15 cellular contexts compared by ENCODE assay signal in the genomic region with DNA sequence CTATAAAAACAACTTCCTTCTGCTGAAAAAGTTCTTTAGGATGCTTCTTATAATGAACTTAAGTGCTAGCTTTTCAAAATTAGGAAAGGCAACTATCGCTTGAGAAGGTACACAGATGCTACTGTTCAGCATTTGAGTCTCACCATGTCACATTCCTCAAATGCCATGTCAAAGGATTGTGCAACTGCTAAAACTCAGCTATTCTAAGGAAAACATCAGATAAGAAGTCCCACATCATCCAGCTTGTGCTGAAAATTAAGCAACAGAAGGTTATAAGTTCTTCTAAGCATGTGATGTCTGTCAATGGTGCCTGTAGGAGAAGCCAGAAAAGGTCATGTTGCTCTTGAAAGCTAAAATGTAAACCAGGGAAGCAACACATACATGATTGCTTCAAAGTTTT. TPM values are rescaled to one million over a fixed set of nuclear protein-coding genes. Genes with fewer than 3 reads are reported as not detected.
DNase-seq lines count a peak whose midpoint lies in the region; ATAC-seq, FAIRE-seq and TF ChIP-seq lines count a peak whose summit lies in the region.
"Had no signal": no experiment of that assay in that cellular context is flagged by ENCODE, and none has a peak within 500 bp of the region (broad histone marks: within the 10 kb centered on the region; RNA-seq: fewer than 3 reads in every experiment).

No MANE protein-coding gene starts in this region.

- FAIRE-seq in GM18507 (lab: Jason Lieb, UNC): peak; percentile 65
- no peak for FAIRE-seq in small intestine (lab: Jason Lieb, UNC)
- FAIRE-seq in D721Med (lab: Jason Lieb, UNC): no peak
- FAIRE-seq: kidney had no signal

- H3K9me3 Mint-ChIP-seq in activated naive CD4-positive, alpha-beta T cell treated with anti-CD3 and anti-CD28 coated beads, Interleukin-2, amount 50 U/mL, for 72 hours: no peaks in the 10 kb centered on the region
- H3K9me3 Mint-ChIP-seq: stimulated activated naive CD8-positive, alpha-beta T cell treated with anti-CD3 and anti-CD28 coated beads, Interleukin-15, amount 100 ng/mL, for 72 hours had no signal

- H3K9me3 ChIP-seq in PC-3 (ENCODE audit: low read length): no peaks in the 10 kb centered on the region
- H3K9me3 ChIP-seq in small intestine (ENCODE audit: control insufficient read depth, low read depth): no peaks in the 10 kb centered on the region
- H3K9me3 ChIP-seq: esophagus squamous epithelium had no signal

- H3K27ac ChIP-seq in PC-3 (ENCODE audit: low read length) (no peak overlapping the region), small intestine (ENCODE audit: low read depth in 1 of 2, low read length in 1 of 2) (no peak overlapping the region)
- H3K27ac ChIP-seq: esophagus squamous epithelium had no signal

- no peak overlapping the region for H3K27ac Mint-ChIP-seq in activated naive CD4-positive, alpha-beta T cell treated with anti-CD3 and anti-CD28 coated beads, Interleukin-2, amount 50 U/mL, for 72 hours

- TF ChIP-seq CTCF in PC-3 (conservative IDR thresholded peaks at IDR 0.05; ENCODE audit: low read depth, low read length) (no peak), D721Med (IDR thresholded peaks at IDR 0.05; ENCODE audit: insufficient read depth, missing control alignments) (no peak)

- H3K79me2 ChIP-seq in PC-3 (ENCODE audit: low read length): no peaks in the 10 kb centered on the region

- H3K4me3 ChIP-seq in PC-3 (ENCODE audit: low read length): no peak overlapping the region
- no peak overlapping the region for H3K4me3 ChIP-seq in skeletal muscle cell (ENCODE audit: low read depth, low read length)
- no peak overlapping the region for H3K4me3 ChIP-seq in small intestine (ENCODE audit: low read depth in 1 of 2, low read length in 2 of 2)
- H3K4me3 ChIP-seq: esophagus squamous epithelium had no signal

- ATAC-seq in PC-3: no peak
- no peak for ATAC-seq in activated naive CD4-positive, alpha-beta T cell treated with anti-CD3 and anti-CD28 coated beads, Interleukin-2, amount 50 U/mL, for 72 hours
- ATAC-seq: stimulated activated naive CD8-positive, alpha-beta T cell treated with anti-CD3 and anti-CD28 coated beads, Interleukin-15, amount 100 ng/mL, for 72 hours had no signal

- no peaks in the 10 kb centered on the region for H3F3A ChIP-seq in PC-3 (ENCODE audit: low read length, unreplicated experiment)

- no peak overlapping the region for H2AFZ ChIP-seq in PC-3 (ENCODE audit: low read length)

- BruUV-seq in PC-3 (replicated peaks; lab: Mats Ljungman, UMichigan): no TSS peak

- H3K27me3 ChIP-seq in PC-3 (ENCODE audit: low read length): no peaks in the 10 kb centered on the region
- H3K27me3 ChIP-seq in small intestine (ENCODE audit: control insufficient read depth in 2 of 2, insufficient read depth in 2 of 2, low read length in 2 of 2): no peaks in the 10 kb centered on the region
- H3K27me3 ChIP-seq: esophagus squamous epithelium had no signal

- intact Hi-C loops in PC-3 (cut with micrococcal nuclease): no loop called here

- H3K9me2 ChIP-seq in PC-3 (replicated peaks; ENCODE audit: low read length): no peaks in the 10 kb centered on the region

- WGBS in small intestine, 3 donors: 77 to 97% (median 87%) methylated on average over 1 of the region's 1 CpG

- H3K36me3 Mint-ChIP-seq in activated naive CD4-positive, alpha-beta T cell treated with anti-CD3 and anti-CD28 coated beads, Interleukin-2, amount 50 U/mL, for 72 hours: peaks cover 12 to 34% of the 10 kb centered on the region in 2 donors

- H3K36me3 ChIP-seq in PC-3 (ENCODE audit: low read depth, low read length) (no peaks in the 10 kb centered on the region), small intestine (ENCODE audit: control insufficient read depth in 2 of 2, insufficient read depth in 2 of 2, low read length in 2 of 2) (no peaks in the 10 kb centered on the region)
- H3K36me3 ChIP-seq: esophagus squamous epithelium had no signal

- no peaks in the 10 kb centered on the region for H4K20me1 ChIP-seq in PC-3 (ENCODE audit: low read length)

- CTCF ChIA-PET in PC-3 (lab: Charles Lee): no interaction called here

- H3K9ac ChIP-seq in PC-3 (ENCODE audit: low read length): no peak overlapping the region

- POLR2A ChIA-PET in PC-3 (lab: Charles Lee; ENCODE audit: unreplicated experiment): no interaction called here

- no peaks in the 10 kb centered on the region; the same call in 1 of the 2 replicates for H3K4me1 ChIP-seq in PC-3 (ENCODE audit: insufficient read depth, low read length)
- no peaks in the 10 kb centered on the region for H3K4me1 ChIP-seq in small intestine (ENCODE audit: control insufficient read depth in 2 of 2, insufficient read depth in 1 of 2, low read depth in 1 of 2, low read length in 1 of 2)
- H3K4me1 ChIP-seq: esophagus squamous epithelium had no signal

- no peak overlapping the region for H3K4me2 ChIP-seq in PC-3 (ENCODE audit: low read length)

- no peak for DNase-seq in GM18507 (ENCODE audit: extremely low spot score, insufficient read length, low read depth)
- peak; percentile 37 for DNase-seq in PC-3
- DNase-seq in fibroblast of peridontal ligament (ENCODE audit: extremely low read depth): peak; percentile 70
- DNase-seq in skeletal muscle cell (ENCODE audit: low read depth): peak; percentile 20
- no peak for DNase-seq in small intestine
- no peak for DNase-seq in activated naive CD4-positive, alpha-beta T cell treated with anti-CD3 and anti-CD28 coated beads, Interleukin-2, amount 50 U/mL, for 72 hours (ENCODE audit: low spot score in 2 of 2)
- DNase-seq in D721Med (ENCODE audit: insufficient read length, low spot score): no peak
- DNase-seq: activated CD8-positive, alpha-beta memory T cell treated with anti-CD3 and anti-CD28 coated beads, Interleukin-2, amount 50 U/mL, for 4 hours; aorta; DMS53; esophagus squamous epithelium; kidney; stimulated activated CD4-positive, alpha-beta T cell treated with anti-CD3 and anti-CD28 coated beads, Interleukin-4, amount 100 ng/mL, for 24 hours; stimulated activated naive CD8-positive, alpha-beta T cell treated with anti-CD3 and anti-CD28 coated beads, Interleukin-15, amount 100 ng/mL, for 72 hours; T-helper 9 cell had no signal

RNA-seq across cellular contexts. Expression of gene MCOLN2, which starts 36.5 kb away (rescaled TPM):
- total RNA-seq in PC-3 (2014; rRNA removed): 11.7 and 24.6 TPM in 2 replicates
- polyA plus RNA-seq in small intestine: 1 to 10 TPM in 1 of 3 donors, under 1 TPM in 2; 0.67 to 1.6 (median 0.75) TPM
- 10 to 100 TPM; 37.3 to 37.4 TPM for total RNA-seq in activated naive CD4-positive, alpha-beta T cell treated with anti-CD3 and anti-CD28 coated beads, Interleukin-2, amount 50 U/mL, for 72 hours

Comparison
In these comparisons a context has a peak if more than half of its experiments do, and no peak if none do; other contexts are left out.
1. DNase-seq: peak in PC-3 (single experiment), fibroblast of peridontal ligament (single experiment) and skeletal muscle cell (single experiment); none in GM18507 (single experiment), small intestine (single experiment), activated naive CD4-positive, alpha-beta T cell treated with anti-CD3 and anti-CD28 coated beads, Interleukin-2, amount 50 U/mL, for 72 hours (0 of 2) and D721Med (single experiment).